Comparison of ENCODE assay signal across 9 cellular contexts in genomic region chr3:18740631-18741583, GRCh38.
DNase-seq lines count a peak whose midpoint lies in the region; ATAC-seq and TF ChIP-seq lines count a peak whose summit lies in the region.
"Had no signal": no experiment of that assay in that cellular context is flagged by ENCODE, and none has a peak within 500 bp of the region (broad histone marks: within the 10 kb centered on the region; RNA-seq: fewer than 3 reads in every experiment).

No MANE protein-coding gene starts in this region.

- H3K27me3 ChIP-seq in spleen (replicated peaks in 1 of 7) (no peaks in the 10 kb centered on the region), WERI-Rb-1 (ENCODE audit: insufficient read depth, low read depth, severe bottlenecking) (no peaks in the 10 kb centered on the region)

- no peaks in the 10 kb centered on the region for H3K9me3 ChIP-seq in spleen
- H3K9me3 ChIP-seq in WERI-Rb-1 (ENCODE audit: severe bottlenecking): no peaks in the 10 kb centered on the region

- no peak for TF ChIP-seq CTCF in spleen (IDR thresholded peaks at IDR 0.05 in 8 of 11, conservative IDR thresholded peaks at IDR 0.05 in 3 of 11)
- no peak for TF ChIP-seq CTCF in WERI-Rb-1 (IDR thresholded peaks at IDR 0.05; ENCODE audit: low read depth, low read length)

- peak overlapping the region; percentile 31 to 82 (median 72) for H3K27ac ChIP-seq in spleen
- no peak overlapping the region for H3K27ac ChIP-seq in WERI-Rb-1
- H3K27ac ChIP-seq: C4-2B had no signal

- H3K4me1 ChIP-seq in spleen: peaks cover 0 to 73% (median 35%) of the 10 kb centered on the region in 6 donors

- H3K4me3 ChIP-seq in spleen (peak overlapping the region in 4 of 8 donors; percentile 0 to 53 (median 8)), WERI-Rb-1 (ENCODE audit: low read depth, low read length) (no peak overlapping the region)

- intact Hi-C loops in left cardiac atrium (cut with DNase I) (no loop called here), Right ventricle myocardium inferior (cut with DNase I) (no loop called here), spleen (cut with DNase I; ENCODE audit: low total_unique reads) (no loop called here)

- no peak for TF ChIP-seq POLR2A in spleen (IDR thresholded peaks at IDR 0.05)

- 18 to 38% (median 28%) methylated on average over 12 of the region's 12 CpGs for WGBS in spleen, 5 donors

- no peak for DNase-seq in left cardiac atrium
- no peak for DNase-seq in Right ventricle myocardium inferior (ENCODE audit: missing footprints)
- peak; percentile 66 for DNase-seq in activated CD8-positive, alpha-beta memory T cell treated with anti-CD3 and anti-CD28 coated beads, Interleukin-2, amount 50 U/mL, for 1 hour (ENCODE audit: extremely low read depth)
- DNase-seq in spleen: no peak
- no peak for DNase-seq in WERI-Rb-1
- DNase-seq in NCI-H2196 treated with DMSO at 0.1 percent for 48 hours (lab: John Stamatoyannopoulos, UW; ENCODE audit: unreplicated experiment): no peak
- no peak for DNase-seq in NCI-H446 (lab: John Stamatoyannopoulos, UW)

- no peaks in the 10 kb centered on the region for H3K36me3 ChIP-seq in spleen
- H3K36me3 ChIP-seq in WERI-Rb-1: no peaks in the 10 kb centered on the region

- peak; percentile 44 to 51 for ATAC-seq in left cardiac atrium
- ATAC-seq in Right ventricle myocardium inferior: no peak
- ATAC-seq in HG03460 (IDR thresholded peaks at IDR 0.05; ENCODE audit: unreplicated experiment): peak; percentile 87
